In genomic region chr20:32834972-32835371, GRCh38 we compare ENCODE assay signal across 2 cellular contexts.
A peak's percentile ranks its signal among the peaks of the same experiment; 100 is the strongest.
TF ChIP-seq lines count a peak whose summit lies in the region.

No MANE protein-coding gene starts in this region.

TF ChIP-seq in HepG2, 621 proteins besides CTCF, POLR2A, EP300 and RAD21:
- TF ChIP-seq ZNF121 (CRISPR knock-in tag; IDR thresholded peaks at IDR 0.05), result peak; percentile 86
- no peak for TF ChIP-seq HNRNPUL1 (IDR thresholded peaks at IDR 0.05; ENCODE audit: low read depth, low read length)
TF ChIP-seq in HepG2: peak in this region for 1.

TF ChIP-seq in WTC11, 78 proteins besides CTCF, POLR2A, EP300 and RAD21 (continued from another document):
- TF ChIP-seq, protein P1, sequence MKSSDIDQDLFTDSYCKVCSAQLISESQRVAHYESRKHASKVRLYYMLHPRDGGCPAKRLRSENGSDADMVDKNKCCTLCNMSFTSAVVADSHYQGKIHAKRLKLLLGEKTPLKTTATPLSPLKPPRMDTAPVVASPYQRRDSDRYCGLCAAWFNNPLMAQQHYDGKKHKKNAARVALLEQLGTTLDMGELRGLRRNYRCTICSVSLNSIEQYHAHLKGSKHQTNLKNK (CRISPR knock-in tag; IDR thresholded peaks at IDR 0.05), result no peak
